In genomic region chr9:2859776-2860379, GRCh38 we compare ENCODE assay signal across 8 cellular contexts.
DNase-seq lines count a peak whose midpoint lies in the region; ATAC-seq and TF ChIP-seq lines count a peak whose summit lies in the region.

No MANE protein-coding gene starts in this region.

- DNase-seq in COLO668 (lab: John Stamatoyannopoulos, UW; ENCODE audit: unreplicated experiment) = peak; percentile 67
- peak; percentile 48 for DNase-seq in NCI-H1105 (lab: John Stamatoyannopoulos, UW)
- DNase-seq in SKM-1 treated with dmso at 0.1 percent for 144 hours (lab: John Stamatoyannopoulos, UW; ENCODE audit: unreplicated experiment) = peak; percentile 67
- DNase-seq in astrocyte of the spinal cord (ENCODE audit: low read depth, low spot score) = peak; percentile 50
- peak; percentile 68 for DNase-seq in inferior parietal cortex (ENCODE audit: extremely low spot score)
- DNase-seq in stimulated activated CD4-positive, alpha-beta T cell treated with anti-CD3 and anti-CD28 coated beads, Interleukin-4, amount 100 ng/mL, for 24 hours = peak; percentile 57

- in situ Hi-C loops in astrocyte of the spinal cord (cut with HindIII; ENCODE audit: low sequenced_read_pairs) = no loop called here

- H3K4me3 ChIP-seq in astrocyte of the spinal cord (ENCODE audit: low read depth, low read length) = no peak overlapping the region

- ATAC-seq in GM21447 (IDR thresholded peaks at IDR 0.05; ENCODE audit: unreplicated experiment) (peak; percentile 56), GM21381 (IDR thresholded peaks at IDR 0.05; ENCODE audit: unreplicated experiment) (no peak)

- TF ChIP-seq CTCF in astrocyte of the spinal cord (IDR thresholded peaks at IDR 0.05; ENCODE audit: low read depth, low read length) = peak; percentile 94
